29 cellular contexts compared by ENCODE assay signal in the genomic region with DNA sequence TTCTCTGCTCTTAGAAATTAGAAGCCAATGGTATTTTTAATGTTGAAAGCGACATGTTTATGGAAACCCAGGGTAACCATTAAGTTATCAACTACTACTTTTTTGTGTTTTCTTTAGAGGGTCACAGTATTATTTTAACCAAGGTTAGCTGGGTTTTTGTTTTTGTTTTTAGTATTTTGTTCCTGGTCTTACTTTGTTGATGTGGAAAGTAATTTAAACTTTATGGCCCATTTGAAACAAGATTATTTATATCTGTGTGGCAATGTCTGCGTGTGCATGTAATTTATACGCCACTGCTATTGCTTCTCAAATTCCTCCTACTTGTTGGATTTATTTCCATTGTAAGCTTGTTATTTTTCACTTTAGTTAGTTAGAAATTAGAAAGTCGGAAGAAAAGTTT.
"Had no signal": no experiment of that assay in that cellular context is flagged by ENCODE, and none has a peak within 500 bp of the region (broad histone marks: within the 10 kb centered on the region; RNA-seq: fewer than 3 reads in every experiment).

No MANE protein-coding gene starts in this region.

- H3K27me3 Mint-ChIP-seq: brain, type B pancreatic cell had no signal

- H3K27ac ChIP-seq: ascending aorta, cardiac muscle cell, colonic mucosa, left ventricle myocardium inferior, neural progenitor cell, parathyroid adenoma, thoracic aorta, vagina, VCaP had no signal

- H3K4me3 Mint-ChIP-seq: activated naive CD4-positive, alpha-beta T cell treated with anti-CD3 and anti-CD28 coated beads for 36 hours; activated naive CD8-positive, alpha-beta T cell treated with anti-CD3 and anti-CD28 coated beads for 36 hours; activated T-helper 1 cell treated with anti-CD3 and anti-CD28 coated beads, Interleukin-12 subunit alpha, Interleukin-12 subunit beta, Interleukin-2, Interleukin-4 antibody, amounts not matched to agents 30 ng/mL and 10 ng/mL and 1 ng/mL, durations not matched to agents 14 hours and 24 hours and 36 hours; brain; neural progenitor cell; type B pancreatic cell had no signal

- H3K27me3 ChIP-seq: ascending aorta, cardiac muscle cell, colonic mucosa, neural progenitor cell, vagina had no signal

- H3K36me3 Mint-ChIP-seq: activated naive CD8-positive, alpha-beta T cell treated with anti-CD3 and anti-CD28 coated beads for 36 hours; brain; neural progenitor cell; type B pancreatic cell had no signal

- H3K27ac Mint-ChIP-seq: activated naive CD4-positive, alpha-beta T cell treated with anti-CD3 and anti-CD28 coated beads for 36 hours; activated naive CD8-positive, alpha-beta T cell treated with anti-CD3 and anti-CD28 coated beads for 36 hours; activated T-helper 1 cell treated with anti-CD3 and anti-CD28 coated beads, Interleukin-12 subunit alpha, Interleukin-12 subunit beta, Interleukin-2, Interleukin-4 antibody, amounts not matched to agents 30 ng/mL and 10 ng/mL and 1 ng/mL, durations not matched to agents 14 hours and 24 hours and 36 hours; brain; type B pancreatic cell had no signal

- DNase-seq: activated CD4-positive, alpha-beta T cell treated with anti-CD3 and anti-CD28 coated beads for 4 hours; activated CD4-positive, alpha-beta T cell treated with anti-CD3 and anti-CD28 coated beads, Interleukin-2, amount 50 U/mL, for 4 hours; activated CD8-positive, alpha-beta memory T cell treated with anti-CD3 and anti-CD28 coated beads, Interleukin-2, amount 50 U/mL, for 4 hours; activated effector memory CD4-positive, alpha-beta T cell treated with anti-CD3 and anti-CD28 coated beads, Interleukin-2, amount 50 U/mL, for 16 hours; activated naive CD4-positive, alpha-beta T cell treated with anti-CD3 and anti-CD28 coated beads for 36 hours; activated naive CD8-positive, alpha-beta T cell treated with anti-CD3 and anti-CD28 coated beads for 36 hours; activated T-cell treated with anti-CD3 and anti-CD28 coated beads, Interleukin-2, amount 50 U/mL, for 1 hour; cerebellar nuclear complex; colonic mucosa; effector CD8-positive, alpha-beta T cell; foreskin melanocyte; left ventricle myocardium inferior; mucosa of descending colon; occipital lobe; right cardiac atrium; stimulated activated CD4-positive, alpha-beta T cell treated with anti-CD3 and anti-CD28 coated beads, Interleukin-2, amount 100 ng/mL, for 48 hours; stimulated activated naive CD8-positive, alpha-beta T cell treated with anti-CD3 and anti-CD28 coated beads, Interleukin-15, Interleukin-2, amounts not matched to agents 100 U/mL and 50 U/mL, for 24 hours had no signal

- H3K36me3 ChIP-seq: ascending aorta, cardiac muscle cell, colonic mucosa, left ventricle myocardium inferior, neural progenitor cell, thoracic aorta, vagina had no signal

- H2AFZ ChIP-seq: neural progenitor cell, parathyroid adenoma had no signal

- H3K9me3 ChIP-seq: ascending aorta, colonic mucosa, left ventricle myocardium inferior, mucosa of descending colon, thoracic aorta, vagina had no signal

- H3K9me3 Mint-ChIP-seq: activated naive CD4-positive, alpha-beta T cell treated with anti-CD3 and anti-CD28 coated beads for 36 hours; activated naive CD8-positive, alpha-beta T cell treated with anti-CD3 and anti-CD28 coated beads for 36 hours; activated T-helper 1 cell treated with anti-CD3 and anti-CD28 coated beads, Interleukin-12 subunit alpha, Interleukin-12 subunit beta, Interleukin-2, Interleukin-4 antibody, amounts not matched to agents 30 ng/mL and 10 ng/mL and 1 ng/mL, durations not matched to agents 14 hours and 24 hours and 36 hours had no signal

- H3K4me1 Mint-ChIP-seq: activated naive CD8-positive, alpha-beta T cell treated with anti-CD3 and anti-CD28 coated beads for 36 hours; brain had no signal

- H3K4me3 ChIP-seq: ascending aorta, cardiac muscle cell, colonic mucosa, left ventricle myocardium inferior, lung, mucosa of descending colon, neural progenitor cell, thoracic aorta, vagina had no signal

- H3K4me1 ChIP-seq: colonic mucosa, parathyroid adenoma had no signal

- H3K79me2 ChIP-seq: parathyroid adenoma had no signal

- ATAC-seq: esophagus mucosa; mucosa of descending colon; right cardiac atrium; stimulated activated naive CD8-positive, alpha-beta T cell treated with anti-CD3 and anti-CD28 coated beads, Interleukin-15, Interleukin-2, amounts not matched to agents 100 U/mL and 50 U/mL, for 24 hours had no signal
